Comparison of ENCODE assay signal across 10 cellular contexts in genomic region chr10:70051878-70052277, GRCh38. TPM values are rescaled to one million over a fixed set of nuclear protein-coding genes. Genes with fewer than 3 reads are reported as not detected.
DNase-seq lines count a peak whose midpoint lies in the region; ATAC-seq, FAIRE-seq and TF ChIP-seq lines count a peak whose summit lies in the region.
"Had no signal": no experiment of that assay in that cellular context is flagged by ENCODE, and none has a peak within 500 bp of the region (broad histone marks: within the 10 kb centered on the region; RNA-seq: fewer than 3 reads in every experiment).

No MANE protein-coding gene starts in this region.

- no peak for TF ChIP-seq EP300 in tibial nerve (IDR thresholded peaks at IDR 0.05)

- no peaks in the 10 kb centered on the region for H3K4me1 ChIP-seq in ascending aorta
- peaks cover 9% of the 10 kb centered on the region for H3K4me1 ChIP-seq in keratinocyte (ENCODE audit: control insufficient read depth, extremely low read depth, insufficient read depth, low read length)
- H3K4me1 ChIP-seq in subcutaneous abdominal adipose tissue (ENCODE audit: control insufficient read depth in 5 of 5, insufficient read depth in 5 of 5, low read length in 5 of 5) = peaks cover 0 to 23% (median 19%) of the 10 kb centered on the region in 5 donors
- peaks cover 0 to 22% (median 3%) of the 10 kb centered on the region in 4 donors for H3K4me1 ChIP-seq in tibial nerve

- H3K27me3 ChIP-seq in ascending aorta (no peaks in the 10 kb centered on the region), keratinocyte (ENCODE audit: control insufficient read depth, extremely low read depth, insufficient read depth, low read length) (peaks cover 3% of the 10 kb centered on the region), subcutaneous abdominal adipose tissue (ENCODE audit: control insufficient read depth in 5 of 5, insufficient read depth in 4 of 5, low read length in 5 of 5) (peaks cover 0 to 10% (median 0%) of the 10 kb centered on the region in 5 donors), tibial nerve (peaks cover 0 to 36% of the 10 kb centered on the region in 2 donors)

- H3K4me3 ChIP-seq in ascending aorta (peak overlapping the region; percentile 62 to 77), keratinocyte (ENCODE audit: control insufficient read depth in 2 of 3, extremely low read depth in 1 of 3, insufficient read depth in 2 of 3, low read depth in 1 of 3, low read length in 3 of 3) (peak overlapping the region in 2 of 3 experiments; percentile 74 to 75), subcutaneous abdominal adipose tissue (ENCODE audit: low read depth in 1 of 5, low read length in 5 of 5) (peak overlapping the region in 4 of 5 donors; percentile 67 to 85 (median 72)), tibial nerve (peak overlapping the region in 1 of 4 donors; percentile 79)

- no peak for FAIRE-seq in keratinocyte (lab: Jason Lieb, UNC)

- H3K36me3 ChIP-seq in ascending aorta (no peaks in the 10 kb centered on the region), keratinocyte (ENCODE audit: control insufficient read depth in 2 of 2, extremely low read depth in 1 of 2, insufficient read depth in 2 of 2, low read length in 2 of 2) (no peaks in the 10 kb centered on the region), subcutaneous abdominal adipose tissue (ENCODE audit: control insufficient read depth in 5 of 5, insufficient read depth in 5 of 5, low read length in 5 of 5) (no peaks in the 10 kb centered on the region), tibial nerve (no peaks in the 10 kb centered on the region)

- ATAC-seq in activated T-cell treated with anti-CD3 and anti-CD28 coated beads, Interleukin-2, amount 50 U/mL, for 72 hours (replicated peaks in 1 of 2) = no peak
- no peak for ATAC-seq in HG02852 (IDR thresholded peaks at IDR 0.05; ENCODE audit: unreplicated experiment)

- no peak overlapping the region for H3K27ac Mint-ChIP-seq in activated T-cell treated with anti-CD3 and anti-CD28 coated beads, Interleukin-2, amount 50 U/mL, for 72 hours

- no peaks in the 10 kb centered on the region for H3K9me1 ChIP-seq in keratinocyte (ENCODE audit: control insufficient read depth, extremely low read depth, insufficient read depth, low read length)

- peaks cover 4% of the 10 kb centered on the region for H3K79me2 ChIP-seq in keratinocyte (ENCODE audit: control insufficient read depth, insufficient read depth, low read length)

- no peak overlapping the region for H3K27ac ChIP-seq in ascending aorta
- no peak overlapping the region for H3K27ac ChIP-seq in keratinocyte (ENCODE audit: control insufficient read depth, insufficient read depth, low read length)
- no peak overlapping the region for H3K27ac ChIP-seq in subcutaneous abdominal adipose tissue (ENCODE audit: low read depth, low read length)
- no peak overlapping the region for H3K27ac ChIP-seq in tibial nerve
- H3K27ac ChIP-seq: C4-2B had no signal

- no peak for TF ChIP-seq POLR2A in tibial nerve (IDR thresholded peaks at IDR 0.05)

- no peak for TF ChIP-seq CTCF in ascending aorta (IDR thresholded peaks at IDR 0.05)
- TF ChIP-seq CTCF in keratinocyte (optimal IDR thresholded peaks at IDR 0.05 in 1 of 3, IDR thresholded peaks at IDR 0.05 in 1 of 3, conservative IDR thresholded peaks at IDR 0.05 in 1 of 3; ENCODE audit: extremely low read depth in 1 of 3, insufficient read depth in 2 of 3, low read length in 3 of 3) = no peak
- no peak for TF ChIP-seq CTCF in tibial nerve (IDR thresholded peaks at IDR 0.05)

- no peak overlapping the region for H3K9ac ChIP-seq in keratinocyte (ENCODE audit: control insufficient read depth, extremely low read depth, insufficient read depth, low read length)
- H3K9ac ChIP-seq in subcutaneous abdominal adipose tissue (ENCODE audit: low read length in 5 of 5) = peak overlapping the region in 1 of 5 donors; percentile 57

- peaks cover 46% of the 10 kb centered on the region for H3K27me3 Mint-ChIP-seq in activated T-cell treated with anti-CD3 and anti-CD28 coated beads, Interleukin-2, amount 50 U/mL, for 72 hours (ENCODE audit: low read depth)

- WGBS in tibial nerve, 2 donors = 32 to 48% methylated on average over 5 of the region's 5 CpGs

- no peaks in the 10 kb centered on the region for H3K9me3 Mint-ChIP-seq in activated T-cell treated with anti-CD3 and anti-CD28 coated beads, Interleukin-2, amount 50 U/mL, for 72 hours

- peaks cover 0 to 1% of the 10 kb centered on the region in 2 donors for H3K36me3 Mint-ChIP-seq in activated T-cell treated with anti-CD3 and anti-CD28 coated beads, Interleukin-2, amount 50 U/mL, for 72 hours (ENCODE audit: insufficient read depth in 2 of 2)

- peaks cover 9% of the 10 kb centered on the region for H3K4me1 Mint-ChIP-seq in activated T-cell treated with anti-CD3 and anti-CD28 coated beads, Interleukin-2, amount 50 U/mL, for 72 hours (ENCODE audit: low read depth)

- H3K4me3 Mint-ChIP-seq in activated T-cell treated with anti-CD3 and anti-CD28 coated beads, Interleukin-2, amount 50 U/mL, for 72 hours = peak overlapping the region; percentile 84 to 93

- no peak for DNase-seq in activated T-cell treated with anti-CD3 and anti-CD28 coated beads, Interleukin-2, amount 50 U/mL, for 72 hours
- no peak for DNase-seq in activated T-cell treated with anti-CD3 and anti-CD28 coated beads, Interleukin-2, amount 50 U/mL, for 1 hour
- DNase-seq in ascending aorta (ENCODE audit: low spot score in 2 of 2) = no peak
- DNase-seq in keratinocyte (ENCODE audit: low read depth, low spot score) = no peak
- no peak for DNase-seq in NCI-H1694 treated with DMSO at 0.1 percent for 48 hours (lab: John Stamatoyannopoulos, UW)
- no peak for DNase-seq in tibial nerve (ENCODE audit: low spot score in 2 of 2)
- DNase-seq: NCI-H446 treated with DMSO at 0.1 percent for 48 hours had no signal

- intact Hi-C loops in ascending aorta (cut with DNase I) = no loop called here

- no peaks in the 10 kb centered on the region for H3K9me3 ChIP-seq in ascending aorta
- H3K9me3 ChIP-seq in keratinocyte (ENCODE audit: control insufficient read depth, low read depth, low read length) = no peaks in the 10 kb centered on the region
- H3K9me3 ChIP-seq in subcutaneous abdominal adipose tissue (ENCODE audit: control insufficient read depth in 5 of 5, low read length in 5 of 5) = no peaks in the 10 kb centered on the region
- no peaks in the 10 kb centered on the region for H3K9me3 ChIP-seq in tibial nerve

- H4K20me1 ChIP-seq in keratinocyte (ENCODE audit: control insufficient read depth, extremely low read depth, insufficient read depth, low read length) = no peaks in the 10 kb centered on the region

- peak overlapping the region; percentile 81 for H3K4me2 ChIP-seq in keratinocyte (ENCODE audit: control insufficient read depth, extremely low read depth, insufficient read depth, low read depth, low read length)

- peak overlapping the region; percentile 93 for H2AFZ ChIP-seq in keratinocyte (ENCODE audit: control insufficient read depth, low read length)

- dilution Hi-C loops in keratinocyte (cut with MboI; ENCODE audit: extremely low pct_ligation_motif_present, low sequenced_read_pairs) = no loop called here

RNA-seq across cellular contexts. Expression of gene MACROH2A2, which starts 0.8 kb away (rescaled TPM):
- total RNA-seq in activated T-cell treated with anti-CD3 and anti-CD28 coated beads, Interleukin-2, amount 50 U/mL, for 72 hours = 1 to 10 TPM; 6.2 to 8.4 TPM
- total RNA-seq in ascending aorta (8.2 TPM), tibial nerve (10 to 100 TPM in 1 of 4 donors, 1 to 10 TPM in 3; 4.6 to 11.1 (median 8.9) TPM)
- 9.0 to 20.8 TPM (median 11.6 TPM) in 3 replicates for polyA plus RNA-seq in keratinocyte
- polyA plus RNA-seq in keratinocyte (2011; ENCODE audit: low read depth) = 7.4 TPM
- polyA plus RNA-seq in keratinocyte (2011; cell fraction: cytosol; rRNA removed) = 10.4 and 14.5 TPM in 2 replicates
- polyA plus RNA-seq in keratinocyte (2011; cell fraction: nucleus; rRNA removed) = 11.2 and 12.6 TPM in 2 replicates
- polyA plus RNA-seq in keratinocyte (2012; ENCODE audit: low replicate concordance) = 14.5 and 23.0 TPM in 2 replicates
- 6.2 to 14.4 TPM (median 8.5 TPM) in 3 replicates for polyA minus RNA-seq in keratinocyte
- 10.0 TPM for polyA minus RNA-seq in keratinocyte (2011; cell fraction: cytosol; rRNA and poly(A)+ RNA removed)
- 4.4 and 7.1 TPM in 2 replicates for polyA minus RNA-seq in keratinocyte (2011; cell fraction: nucleus; rRNA and poly(A)+ RNA removed)
